In genomic region chr6:122315842-122316241, GRCh38 we compare ENCODE assay signal across 7 cellular contexts.
"Had no signal": no experiment of that assay in that cellular context is flagged by ENCODE, and none has a peak within 500 bp of the region (broad histone marks: within the 10 kb centered on the region; RNA-seq: fewer than 3 reads in every experiment).

No MANE protein-coding gene starts in this region.

- FAIRE-seq: HepG2, HTR-8/SVneo had no signal

- ATAC-seq: HepG2 had no signal

- H3K4me2 ChIP-seq: KMS-11 had no signal

- H3K27ac ChIP-seq: HL-60, KMS-11 had no signal

- DNase-seq: IMR-90, KBM-7, KG1 had no signal

- H3K9ac ChIP-seq: KMS-11 had no signal
